In genomic region chrX:154401918-154402621, GRCh38 we compare ENCODE assay signal across 10 cellular contexts. TPM values are rescaled to one million over a fixed set of nuclear protein-coding genes. Genes with fewer than 3 reads are reported as not detected.
A peak's percentile ranks its signal among the peaks of the same experiment; 100 is the strongest.
DNase-seq lines count a peak whose midpoint lies in the region; ATAC-seq and TF ChIP-seq lines count a peak whose summit lies in the region.
"Had no signal": no experiment of that assay in that cellular context is flagged by ENCODE, and none has a peak within 500 bp of the region (broad histone marks: within the 10 kb centered on the region; RNA-seq: fewer than 3 reads in every experiment).

No MANE protein-coding gene starts in this region.

- TF ChIP-seq EP300 in gastroesophageal sphincter (IDR thresholded peaks at IDR 0.05) = no peak

- no peak overlapping the region for H3K27ac ChIP-seq in CD8-positive, alpha-beta memory T cell (ENCODE audit: low read depth, low read length)
- no peak overlapping the region for H3K27ac ChIP-seq in foreskin keratinocyte
- H3K27ac ChIP-seq in gastroesophageal sphincter = no peak overlapping the region
- H3K27ac ChIP-seq in right atrium auricular region = no peak overlapping the region
- H3K27ac ChIP-seq: heart right ventricle, neural progenitor cell had no signal

- CTCF ChIA-PET in CD8-positive, alpha-beta memory T cell (lab: Charles Lee) = no interaction called here

- H3K36me3 Mint-ChIP-seq in CD8-positive, alpha-beta memory T cell = peaks cover 11 to 44% (median 11%) of the 10 kb centered on the region in 3 donors
- peaks cover 7% of the 10 kb centered on the region for H3K36me3 Mint-ChIP-seq in T-helper 17 cell (ENCODE audit: low read depth)

- peaks cover 17 to 31% (median 21%) of the 10 kb centered on the region in 3 donors for H3K4me1 Mint-ChIP-seq in CD8-positive, alpha-beta memory T cell
- peaks cover 15% of the 10 kb centered on the region for H3K4me1 Mint-ChIP-seq in T-helper 17 cell

- H3K27me3 Mint-ChIP-seq in CD8-positive, alpha-beta memory T cell = peaks cover 0 to 25% of the 10 kb centered on the region in 2 donors
- no peaks in the 10 kb centered on the region for H3K27me3 Mint-ChIP-seq in T-helper 17 cell

- H3K4me3 ChIP-seq in CD8-positive, alpha-beta memory T cell (ENCODE audit: low read length) = no peak overlapping the region
- H3K4me3 ChIP-seq in gastroesophageal sphincter = no peak overlapping the region
- H3K4me3 ChIP-seq in right atrium auricular region = no peak overlapping the region
- H3K4me3 ChIP-seq: heart right ventricle, neural progenitor cell had no signal

- no peak for TF ChIP-seq POLR2A in gastroesophageal sphincter (IDR thresholded peaks at IDR 0.05)

- H3K9me3 Mint-ChIP-seq in CD8-positive, alpha-beta memory T cell = no peaks in the 10 kb centered on the region

- no peak for ATAC-seq in T-helper 17 cell
- peak; percentile 18 for ATAC-seq in foreskin keratinocyte
- no peak for ATAC-seq in HG02623 (IDR thresholded peaks at IDR 0.05; ENCODE audit: unreplicated experiment)
- ATAC-seq in gastroesophageal sphincter = no peak
- ATAC-seq: heart right ventricle had no signal

- peaks cover 22% of the 10 kb centered on the region for H3K36me3 ChIP-seq in CD8-positive, alpha-beta memory T cell (ENCODE audit: insufficient read depth, low read length)
- H3K36me3 ChIP-seq in gastroesophageal sphincter (peaks cover 0 to 36% of the 10 kb centered on the region in 2 donors), right atrium auricular region (peaks cover 27% of the 10 kb centered on the region)
- H3K36me3 ChIP-seq: neural progenitor cell had no signal

- WGBS in gastroesophageal sphincter (ENCODE audit: low coverage in 1 of 2), 2 donors = 70% methylated on average over 2 of the region's 6 CpGs; no CpG with 5 or more reads in 1 of the 2 donors

- H3K9me3 ChIP-seq in CD8-positive, alpha-beta memory T cell (ENCODE audit: low read length) = no peaks in the 10 kb centered on the region
- no peaks in the 10 kb centered on the region for H3K9me3 ChIP-seq in T-helper 17 cell (ENCODE audit: control insufficient read depth, low read length, poor library complexity, severe bottlenecking)
- no peaks in the 10 kb centered on the region for H3K9me3 ChIP-seq in gastroesophageal sphincter
- H3K9me3 ChIP-seq in right atrium auricular region = no peaks in the 10 kb centered on the region

- POLR2A ChIA-PET in CD8-positive, alpha-beta memory T cell (lab: Charles Lee) = no interaction called here

- peak overlapping the region in 1 of 7 donors; percentile 19 for H3K4me3 Mint-ChIP-seq in CD8-positive, alpha-beta memory T cell
- H3K4me3 Mint-ChIP-seq in T-helper 17 cell = no peak overlapping the region

- peaks cover 14% of the 10 kb centered on the region for H3K4me1 ChIP-seq in CD8-positive, alpha-beta memory T cell (ENCODE audit: insufficient read depth, low read length)
- H3K4me1 ChIP-seq in foreskin keratinocyte (peaks cover 4% of the 10 kb centered on the region), gastroesophageal sphincter (peaks cover 0 to 31% (median 4%) of the 10 kb centered on the region in 3 donors), right atrium auricular region (peaks cover 0 to 14% of the 10 kb centered on the region in 2 donors)
- H3K4me1 ChIP-seq: neural progenitor cell had no signal

- H3K27me3 ChIP-seq in CD8-positive, alpha-beta memory T cell (ENCODE audit: insufficient read depth, low read length, poor library complexity, severe bottlenecking) = no peaks in the 10 kb centered on the region
- H3K27me3 ChIP-seq in foreskin keratinocyte = no peaks in the 10 kb centered on the region
- H3K27me3 ChIP-seq in gastroesophageal sphincter = no peaks in the 10 kb centered on the region
- no peaks in the 10 kb centered on the region for H3K27me3 ChIP-seq in right atrium auricular region
- H3K27me3 ChIP-seq: heart right ventricle, neural progenitor cell had no signal

- TF ChIP-seq CTCF in foreskin keratinocyte (conservative IDR thresholded peaks at IDR 0.05) = no peak
- no peak for TF ChIP-seq CTCF in gastroesophageal sphincter (IDR thresholded peaks at IDR 0.05)
- TF ChIP-seq CTCF in right atrium auricular region (IDR thresholded peaks at IDR 0.05) = no peak

- peak overlapping the region in 5 of 8 donors; percentile 12 to 92 (median 60) for H3K27ac Mint-ChIP-seq in CD8-positive, alpha-beta memory T cell
- peak overlapping the region; percentile 100 for H3K27ac Mint-ChIP-seq in T-helper 17 cell
- H3K27ac Mint-ChIP-seq: neural progenitor cell had no signal

- DNase-seq in CD8-positive, alpha-beta memory T cell = no peak
- DNase-seq in HK-2 (ENCODE audit: unreplicated experiment) (peak; percentile 12), T-helper 17 cell (no peak), foreskin keratinocyte (peak in 1 of 2 donors; percentile 71), right atrium auricular region (ENCODE audit: low spot score) (no peak), NCI-H774 (lab: John Stamatoyannopoulos, UW) (no peak)
- DNase-seq: heart right ventricle had no signal

RNA-seq across cellular contexts. Expression of gene RPL10, which starts 3.9 kb away (rescaled TPM):
- 1,000 to 10,000 TPM; 3,198 to 3,218 TPM for total RNA-seq in CD8-positive, alpha-beta memory T cell
- 4,855 TPM for polyA plus RNA-seq in CD8-positive, alpha-beta memory T cell
- total RNA-seq in T-helper 17 cell = 1,000 to 10,000 TPM; 4,596 to 4,820 TPM
- 2,470 and 2,821 TPM in 2 replicates for total RNA-seq in foreskin keratinocyte
- 4,650 and 4,901 TPM in 2 replicates for polyA plus RNA-seq in foreskin keratinocyte
- 1,000 to 10,000 TPM; 3,970 to 7,427 (median 5,392) TPM for total RNA-seq in gastroesophageal sphincter
- total RNA-seq in right atrium auricular region = 1,000 to 10,000 TPM; 1,667 to 4,587 TPM

RNA-seq across cellular contexts. Expression of gene DNASE1L1, which starts 7.0 kb away (rescaled TPM):
- 10 to 100 TPM in 1 of 2 experiments, 1 to 10 TPM in 1; 9.8 to 10.1 TPM for total RNA-seq in CD8-positive, alpha-beta memory T cell
- polyA plus RNA-seq in CD8-positive, alpha-beta memory T cell = 19.1 TPM
- 10 to 100 TPM; 20.5 to 22.6 TPM for total RNA-seq in T-helper 17 cell
- total RNA-seq in foreskin keratinocyte = 22.3 and 26.9 TPM in 2 replicates
- polyA plus RNA-seq in foreskin keratinocyte = 19.0 and 21.7 TPM in 2 replicates
- total RNA-seq in gastroesophageal sphincter = 10 to 100 TPM; 11.1 to 29.3 (median 22.3) TPM
- total RNA-seq in right atrium auricular region = 10 to 100 TPM; 74.4 to 84.0 TPM

RNA-seq across cellular contexts. Expression of gene TAFAZZIN, which starts 9.3 kb away (rescaled TPM):
- 10 to 100 TPM; 51.9 to 52.3 TPM for total RNA-seq in CD8-positive, alpha-beta memory T cell
- 41.4 TPM for polyA plus RNA-seq in CD8-positive, alpha-beta memory T cell
- 10 to 100 TPM; 84.1 to 95.7 TPM for total RNA-seq in T-helper 17 cell
- total RNA-seq in foreskin keratinocyte = 26.5 and 31.9 TPM in 2 replicates
- polyA plus RNA-seq in foreskin keratinocyte = 36.2 and 36.4 TPM in 2 replicates
- 10 to 100 TPM; 11.7 to 54.5 (median 24.4) TPM for total RNA-seq in gastroesophageal sphincter
- 10 to 100 TPM; 24.8 to 28.9 TPM for total RNA-seq in right atrium auricular region

RNA-seq across cellular contexts. Expression of gene EMD, which starts 23.0 kb away (rescaled TPM):
- total RNA-seq in CD8-positive, alpha-beta memory T cell = 100 to 1,000 TPM; 107 to 119 TPM
- 37.2 TPM for polyA plus RNA-seq in CD8-positive, alpha-beta memory T cell
- total RNA-seq in T-helper 17 cell = 100 to 1,000 TPM; 121 to 132 TPM
- 45.8 and 48.5 TPM in 2 replicates for total RNA-seq in foreskin keratinocyte
- polyA plus RNA-seq in foreskin keratinocyte = 121 and 128 TPM in 2 replicates
- 10 to 100 TPM; 41.0 to 58.6 (median 50.6) TPM for total RNA-seq in gastroesophageal sphincter
- 10 to 100 TPM; 41.5 to 47.0 TPM for total RNA-seq in right atrium auricular region

RNA-seq across cellular contexts. Expression of gene ATP6AP1, which starts 26.4 kb away (rescaled TPM):
- 10 to 100 TPM; 43.0 to 43.2 TPM for total RNA-seq in CD8-positive, alpha-beta memory T cell
- polyA plus RNA-seq in CD8-positive, alpha-beta memory T cell = 129 TPM
- total RNA-seq in T-helper 17 cell = 10 to 100 TPM; 41.4 to 43.0 TPM
- total RNA-seq in foreskin keratinocyte = 44.3 and 51.0 TPM in 2 replicates
- 64.2 and 67.0 TPM in 2 replicates for polyA plus RNA-seq in foreskin keratinocyte
- 10 to 100 TPM; 29.0 to 50.0 (median 43.1) TPM for total RNA-seq in gastroesophageal sphincter
- 10 to 100 TPM; 50.3 to 77.7 TPM for total RNA-seq in right atrium auricular region
